In the genomic region with DNA sequence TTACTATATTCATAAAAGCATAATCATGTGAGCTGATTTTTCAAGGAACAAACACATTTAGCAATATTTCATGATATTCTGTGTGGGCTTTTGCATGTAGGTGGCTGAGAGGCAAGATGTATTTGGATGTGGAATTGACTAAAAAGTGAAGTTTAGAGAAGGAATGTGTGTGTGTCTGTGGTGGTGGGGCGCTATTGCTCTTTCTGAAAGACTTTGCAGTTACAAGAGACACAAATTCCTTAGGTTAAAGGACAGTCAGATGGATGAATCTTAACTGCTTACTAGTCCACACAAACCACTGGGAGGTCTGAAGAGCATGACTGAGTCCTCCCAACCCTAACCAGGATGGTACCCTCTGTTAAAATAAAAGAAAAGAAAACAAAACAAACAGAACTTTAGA, we compare ENCODE assay signal across 19 cellular contexts.
"Had no signal": no experiment of that assay in that cellular context is flagged by ENCODE, and none has a peak within 500 bp of the region (broad histone marks: within the 10 kb centered on the region; RNA-seq: fewer than 3 reads in every experiment).

No MANE protein-coding gene starts in this region.

- H3K9ac ChIP-seq: parathyroid adenoma had no signal

- H3K27me3 ChIP-seq: heart left ventricle, left lung, neutrophil had no signal

- H3K27me3 Mint-ChIP-seq: activated B cell treated with CpG ODN at 0.5 μM for 24 hours; activated CD4-positive, alpha-beta T cell treated with anti-CD3 and anti-CD28 coated beads, Interleukin-2, amount 10 ng/mL, durations not matched to agents 7 days and 5 days; effector memory CD8-positive, alpha-beta T cell; naive B cell; stimulated activated memory B cell treated with anti-CD40 and anti-IgM and Interleukin-4, amounts not matched to agents 10 μg/mL and 1 μg/mL and 100 μg/mL, for 72 hours; T-helper 17 cell had no signal

- H3K4me3 Mint-ChIP-seq: activated B cell treated with CpG ODN at 0.5 μM for 24 hours; activated CD4-positive, alpha-beta T cell treated with anti-CD3 and anti-CD28 coated beads, Interleukin-2, amount 10 ng/mL, durations not matched to agents 7 days and 5 days; activated naive CD8-positive, alpha-beta T cell treated with anti-CD3 and anti-CD28 coated beads, Interleukin-2, amount 50 U/mL, for 24 hours; activated T-helper 1 cell treated with anti-CD3 and anti-CD28 coated beads, Interleukin-12 subunit alpha, Interleukin-12 subunit beta, Interleukin-2, Interleukin-4 antibody, amounts not matched to agents 30 ng/mL and 10 ng/mL and 1 ng/mL, durations not matched to agents 14 hours and 24 hours and 36 hours; effector memory CD8-positive, alpha-beta T cell; naive B cell; stimulated activated memory B cell treated with anti-CD40 and anti-IgM and Interleukin-4, amounts not matched to agents 10 μg/mL and 1 μg/mL and 100 μg/mL, for 72 hours; T-helper 17 cell had no signal

- H3K4me3 ChIP-seq: heart left ventricle, left lung had no signal

- H3K4me1 ChIP-seq: heart left ventricle, left lung, parathyroid adenoma had no signal

- ATAC-seq: activated naive CD8-positive, alpha-beta T cell treated with anti-CD3 and anti-CD28 coated beads, Interleukin-2, amount 50 U/mL, for 24 hours; effector memory CD8-positive, alpha-beta T cell; heart left ventricle; left lung; stimulated activated memory B cell treated with anti-CD40 and anti-IgM and Interleukin-4, amounts not matched to agents 10 μg/mL and 1 μg/mL and 100 μg/mL, for 72 hours; T-helper 17 cell had no signal

- H3K9me3 Mint-ChIP-seq: activated B cell treated with CpG ODN at 0.5 μM for 24 hours; activated CD4-positive, alpha-beta T cell treated with anti-CD3 and anti-CD28 coated beads, Interleukin-2, amount 10 ng/mL, durations not matched to agents 7 days and 5 days; activated naive CD8-positive, alpha-beta T cell treated with anti-CD3 and anti-CD28 coated beads, Interleukin-2, amount 50 U/mL, for 24 hours had no signal

- DNase-seq: activated B cell treated with CpG ODN at 0.5 μM for 24 hours; activated CD4-positive, alpha-beta T cell treated with anti-CD3 and anti-CD28 coated beads, Interleukin-2, amount 10 ng/mL, durations not matched to agents 7 days and 5 days; activated naive CD4-positive, alpha-beta T cell treated with Interleukin-2 at 50 U/mL for 16 hours; activated naive CD8-positive, alpha-beta T cell treated with anti-CD3 and anti-CD28 coated beads, Interleukin-2, amount 50 U/mL, for 24 hours; aorta; dermis blood vessel endothelial cell; effector memory CD8-positive, alpha-beta T cell; heart left ventricle; left lung; mammary epithelial cell; naive B cell; retina; stimulated activated CD4-positive, alpha-beta T cell treated with anti-CD3 and anti-CD28 coated beads, Interleukin-2, amount 100 ng/mL, for 48 hours; T-helper 17 cell had no signal

- H3K27ac Mint-ChIP-seq: activated B cell treated with CpG ODN at 0.5 μM for 24 hours; activated CD4-positive, alpha-beta T cell treated with anti-CD3 and anti-CD28 coated beads, Interleukin-2, amount 10 ng/mL, durations not matched to agents 7 days and 5 days; activated naive CD8-positive, alpha-beta T cell treated with anti-CD3 and anti-CD28 coated beads, Interleukin-2, amount 50 U/mL, for 24 hours; activated T-helper 1 cell treated with anti-CD3 and anti-CD28 coated beads, Interleukin-12 subunit alpha, Interleukin-12 subunit beta, Interleukin-2, Interleukin-4 antibody, amounts not matched to agents 30 ng/mL and 10 ng/mL and 1 ng/mL, durations not matched to agents 14 hours and 24 hours and 36 hours; effector memory CD8-positive, alpha-beta T cell; naive B cell; stimulated activated memory B cell treated with anti-CD40 and anti-IgM and Interleukin-4, amounts not matched to agents 10 μg/mL and 1 μg/mL and 100 μg/mL, for 72 hours; T-helper 17 cell had no signal

- H3K36me3 Mint-ChIP-seq: naive B cell; stimulated activated memory B cell treated with anti-CD40 and anti-IgM and Interleukin-4, amounts not matched to agents 10 μg/mL and 1 μg/mL and 100 μg/mL, for 72 hours had no signal

- H3K9me3 ChIP-seq: neutrophil had no signal

- H3K27ac ChIP-seq: epithelial cell of prostate, heart left ventricle, left lung, neutrophil, parathyroid adenoma had no signal

- H3K4me1 Mint-ChIP-seq: activated B cell treated with CpG ODN at 0.5 μM for 24 hours; activated CD4-positive, alpha-beta T cell treated with anti-CD3 and anti-CD28 coated beads, Interleukin-2, amount 10 ng/mL, durations not matched to agents 7 days and 5 days; activated naive CD8-positive, alpha-beta T cell treated with anti-CD3 and anti-CD28 coated beads, Interleukin-2, amount 50 U/mL, for 24 hours; naive B cell; stimulated activated memory B cell treated with anti-CD40 and anti-IgM and Interleukin-4, amounts not matched to agents 10 μg/mL and 1 μg/mL and 100 μg/mL, for 72 hours; T-helper 17 cell had no signal

- H3K79me2 ChIP-seq: parathyroid adenoma had no signal

- H3K36me3 ChIP-seq: heart left ventricle, left lung, neutrophil had no signal
